ENCODE assay signal across 23 cellular contexts in the genomic region with DNA sequence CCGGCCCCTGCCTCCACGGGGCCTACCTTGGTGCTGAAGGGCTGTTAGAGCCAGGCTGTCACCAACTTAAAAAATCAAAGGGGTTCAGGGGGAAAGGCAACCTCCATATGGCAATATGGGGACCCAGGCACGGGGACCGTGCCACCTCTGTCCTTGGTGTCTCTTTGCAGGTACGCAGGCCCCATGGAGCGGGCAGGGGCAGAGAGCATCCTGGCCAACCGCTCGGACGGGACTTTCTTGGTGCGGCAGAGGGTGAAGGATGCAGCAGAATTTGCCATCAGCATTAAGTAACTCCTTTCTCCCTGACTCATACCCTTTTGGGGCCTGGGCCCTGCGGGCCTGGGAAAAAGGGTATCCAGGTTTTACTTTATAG. TPM values are rescaled to one million over a fixed set of nuclear protein-coding genes. Genes with fewer than 3 reads are reported as not detected.
DNase-seq lines count a peak whose midpoint lies in the region; ATAC-seq and TF ChIP-seq lines count a peak whose summit lies in the region.
"Had no signal": no experiment of that assay in that cellular context is flagged by ENCODE, and none has a peak within 500 bp of the region (broad histone marks: within the 10 kb centered on the region; RNA-seq: fewer than 3 reads in every experiment).

No MANE protein-coding gene starts in this region.

- no peaks in the 10 kb centered on the region for H3K36me3 ChIP-seq in PC-9 (ENCODE audit: low read depth)
- H3K36me3 ChIP-seq in neuronal stem cell (replicated peaks in 1 of 2; ENCODE audit: control insufficient read depth in 2 of 2, insufficient read depth in 2 of 2, low read length in 2 of 2) = no peaks in the 10 kb centered on the region
- H3K36me3 ChIP-seq in CD8-positive, alpha-beta memory T cell (ENCODE audit: insufficient read depth, low read length) = peaks cover 15% of the 10 kb centered on the region
- H3K36me3 ChIP-seq in hepatocyte (replicated peaks; ENCODE audit: insufficient read depth, low read depth) = no peaks in the 10 kb centered on the region

- no peak overlapping the region for H3K9ac ChIP-seq in neuronal stem cell (ENCODE audit: low read depth, low read length, poor library complexity)
- H3K9ac ChIP-seq: BLaER1, GM23248 had no signal

- no peak overlapping the region for H2BK120ac ChIP-seq in neuronal stem cell (ENCODE audit: low read depth, low read length)

- no peaks in the 10 kb centered on the region for H3K79me1 ChIP-seq in neuronal stem cell (ENCODE audit: low read depth, low read length)

- POLR2A ChIA-PET in activated naive CD8-positive, alpha-beta T cell treated with anti-CD3 and anti-CD28 coated beads, Interleukin-2, amount 10 ng/mL, durations not matched to agents 7 days and 5 days (lab: Charles Lee) = no interaction called here
- POLR2A ChIA-PET in PC-9 (lab: Charles Lee; ENCODE audit: unreplicated experiment) = interaction anchor here (0.7 kb wide), 1 partner anchor 682 kb away, joined by 3 read pairs; no protein-coding TSS in a partner anchor
- POLR2A ChIA-PET in CD8-positive, alpha-beta memory T cell (lab: Charles Lee) = no interaction called here

- H3K14ac ChIP-seq in neuronal stem cell (ENCODE audit: low read length) = no peak overlapping the region

- H3K4me2 ChIP-seq in PC-9 = peak overlapping the region; percentile 54
- no peak overlapping the region for H3K4me2 ChIP-seq in neuronal stem cell (ENCODE audit: insufficient read depth, low read length, poor library complexity, severe bottlenecking)
- H3K4me2 ChIP-seq in hepatocyte = no peak overlapping the region
- H3K4me2 ChIP-seq: BLaER1 had no signal

- H4K8ac ChIP-seq in neuronal stem cell (ENCODE audit: low read depth, low read length) = no peak overlapping the region

- no peaks in the 10 kb centered on the region for H3K9me3 ChIP-seq in PC-9 (ENCODE audit: insufficient read depth, low read depth)
- H3K9me3 ChIP-seq in neuronal stem cell (replicated peaks in 1 of 2; ENCODE audit: control insufficient read depth in 2 of 2, insufficient read depth in 1 of 2, low read depth in 1 of 2, low read length in 2 of 2) = peaks cover 0 to 3% of the 10 kb centered on the region in 2 donors
- no peaks in the 10 kb centered on the region for H3K9me3 ChIP-seq in CD8-positive, alpha-beta memory T cell (ENCODE audit: low read length)
- H3K9me3 ChIP-seq in hepatocyte (ENCODE audit: low read depth) = no peaks in the 10 kb centered on the region
- H3K9me3 ChIP-seq: BLaER1 had no signal

- no peak for TF ChIP-seq CTCF in PC-9 (conservative IDR thresholded peaks at IDR 0.05)
- no peak for TF ChIP-seq CTCF in hepatocyte (IDR thresholded peaks at IDR 0.05; ENCODE audit: poor library complexity)

- peak; percentile 11 for DNase-seq in activated naive CD8-positive, alpha-beta T cell treated with anti-CD3 and anti-CD28 coated beads, Interleukin-2, amount 10 ng/mL, durations not matched to agents 7 days and 5 days
- DNase-seq in activated naive CD8-positive, alpha-beta T cell treated with anti-CD3 and anti-CD28 coated beads, Interleukin-2, amount 50 U/mL, for 24 hours = no peak
- peak in 1 of 2 experiments; percentile 40 for DNase-seq in PC-9
- DNase-seq in neuronal stem cell (ENCODE audit: low spot score) = no peak
- no peak for DNase-seq in CD8-positive, alpha-beta memory T cell
- no peak for DNase-seq in hepatocyte (ENCODE audit: low spot score)
- DNase-seq: CD4-positive, CD25-positive, alpha-beta regulatory T cell; CD8-positive, alpha-beta T cell; DMS 273 treated with DMSO at 0.1 percent for 48 hours; DMS79; EL; GDM1; GM23248; H9 had no signal

- H3K4me1 ChIP-seq in PC-9 (replicated peaks; ENCODE audit: insufficient read depth) (peaks cover 16% of the 10 kb centered on the region), neuronal stem cell (ENCODE audit: control insufficient read depth in 2 of 2, insufficient read depth in 1 of 2, low read depth in 1 of 2, low read length in 2 of 2) (no peaks in the 10 kb centered on the region), hepatocyte (ENCODE audit: insufficient read depth) (no peaks in the 10 kb centered on the region)
- H3K4me1 ChIP-seq in CD8-positive, alpha-beta memory T cell (ENCODE audit: insufficient read depth, low read length) = no peaks in the 10 kb centered on the region
- H3K4me1 ChIP-seq: BLaER1 had no signal

- no peak overlapping the region for H3K27ac Mint-ChIP-seq in activated naive CD8-positive, alpha-beta T cell treated with anti-CD3 and anti-CD28 coated beads, Interleukin-2, amount 10 ng/mL, durations not matched to agents 7 days and 5 days
- H3K27ac Mint-ChIP-seq in activated naive CD8-positive, alpha-beta T cell treated with anti-CD3 and anti-CD28 coated beads, Interleukin-2, amount 50 U/mL, for 24 hours = no peak overlapping the region
- peak overlapping the region; percentile 3 for H3K27ac Mint-ChIP-seq in dendritic cell treated with granulocyte-macrophage colony-stimulating factor and Interleukin-4, amounts not matched to agents 40 ng/mL and 50 ng/mL, for 4 days
- H3K27ac Mint-ChIP-seq in CD8-positive, alpha-beta memory T cell = peak overlapping the region in 1 of 8 donors; percentile 33
- H3K27ac Mint-ChIP-seq: B cell; CD4-positive, CD25-positive, alpha-beta regulatory T cell; CD8-positive, alpha-beta T cell; H9 had no signal

- H4K91ac ChIP-seq in neuronal stem cell (ENCODE audit: low read depth, low read length, poor library complexity) = no peak overlapping the region

- no peak overlapping the region for H2BK12ac ChIP-seq in neuronal stem cell (ENCODE audit: low read length)

- H3K18ac ChIP-seq in neuronal stem cell (ENCODE audit: low read length) = no peak overlapping the region

- no peak overlapping the region for H2BK15ac ChIP-seq in neuronal stem cell (ENCODE audit: low read length)

- H3K36me3 Mint-ChIP-seq in activated naive CD8-positive, alpha-beta T cell treated with anti-CD3 and anti-CD28 coated beads, Interleukin-2, amount 10 ng/mL, durations not matched to agents 7 days and 5 days = peaks cover 21% of the 10 kb centered on the region
- H3K36me3 Mint-ChIP-seq in activated naive CD8-positive, alpha-beta T cell treated with anti-CD3 and anti-CD28 coated beads, Interleukin-2, amount 50 U/mL, for 24 hours (ENCODE audit: low read depth) = peaks cover 24% of the 10 kb centered on the region
- peaks cover 77% of the 10 kb centered on the region for H3K36me3 Mint-ChIP-seq in dendritic cell treated with granulocyte-macrophage colony-stimulating factor and Interleukin-4, amounts not matched to agents 40 ng/mL and 50 ng/mL, for 4 days (ENCODE audit: low read depth)
- H3K36me3 Mint-ChIP-seq in CD8-positive, alpha-beta memory T cell = peaks cover 0 to 63% (median 20%) of the 10 kb centered on the region in 3 donors

- H3K9me3 Mint-ChIP-seq in activated naive CD8-positive, alpha-beta T cell treated with anti-CD3 and anti-CD28 coated beads, Interleukin-2, amount 10 ng/mL, durations not matched to agents 7 days and 5 days = no peaks in the 10 kb centered on the region
- no peaks in the 10 kb centered on the region for H3K9me3 Mint-ChIP-seq in activated naive CD8-positive, alpha-beta T cell treated with anti-CD3 and anti-CD28 coated beads, Interleukin-2, amount 50 U/mL, for 24 hours
- no peaks in the 10 kb centered on the region for H3K9me3 Mint-ChIP-seq in dendritic cell treated with granulocyte-macrophage colony-stimulating factor and Interleukin-4, amounts not matched to agents 40 ng/mL and 50 ng/mL, for 4 days
- no peaks in the 10 kb centered on the region for H3K9me3 Mint-ChIP-seq in CD8-positive, alpha-beta memory T cell
- H3K9me3 Mint-ChIP-seq: CD4-positive, CD25-positive, alpha-beta regulatory T cell; CD8-positive, alpha-beta T cell had no signal

- no peak overlapping the region for H3K23ac ChIP-seq in neuronal stem cell (ENCODE audit: low read depth, low read length, poor library complexity)

- no peaks in the 10 kb centered on the region for H3K27me3 ChIP-seq in PC-9 (ENCODE audit: insufficient read depth, low read depth)
- no peaks in the 10 kb centered on the region for H3K27me3 ChIP-seq in neuronal stem cell (ENCODE audit: control insufficient read depth in 3 of 3, insufficient read depth in 3 of 3, low read depth in 1 of 3, low read length in 3 of 3)
- H3K27me3 ChIP-seq in CD8-positive, alpha-beta memory T cell (ENCODE audit: insufficient read depth, low read length, poor library complexity, severe bottlenecking) = no peaks in the 10 kb centered on the region
- H3K27me3 ChIP-seq in hepatocyte = no peaks in the 10 kb centered on the region
- H3K27me3 ChIP-seq: BLaER1 had no signal

- H3K27ac ChIP-seq in PC-9 = no peak overlapping the region
- no peak overlapping the region for H3K27ac ChIP-seq in neuronal stem cell (replicated peaks; ENCODE audit: low read length)
- no peak overlapping the region for H3K27ac ChIP-seq in CD8-positive, alpha-beta memory T cell (ENCODE audit: low read depth, low read length)
- no peak overlapping the region for H3K27ac ChIP-seq in hepatocyte
- H3K27ac ChIP-seq: 22Rv1, BLaER1, C4-2B, GM23248 had no signal

- H2AK5ac ChIP-seq in neuronal stem cell (ENCODE audit: low read depth, low read length) = no peak overlapping the region

- no peak for ATAC-seq in activated naive CD8-positive, alpha-beta T cell treated with anti-CD3 and anti-CD28 coated beads, Interleukin-2, amount 10 ng/mL, durations not matched to agents 7 days and 5 days (ENCODE audit: low read depth)
- no peak for ATAC-seq in activated naive CD8-positive, alpha-beta T cell treated with anti-CD3 and anti-CD28 coated beads, Interleukin-2, amount 50 U/mL, for 24 hours
- ATAC-seq in HG03439 (IDR thresholded peaks at IDR 0.05; ENCODE audit: unreplicated experiment) = no peak
- ATAC-seq: CD8-positive, alpha-beta T cell; GM12878; HCT116 had no signal

- H3K4me3 Mint-ChIP-seq in activated naive CD8-positive, alpha-beta T cell treated with anti-CD3 and anti-CD28 coated beads, Interleukin-2, amount 10 ng/mL, durations not matched to agents 7 days and 5 days = no peak overlapping the region
- no peak overlapping the region for H3K4me3 Mint-ChIP-seq in activated naive CD8-positive, alpha-beta T cell treated with anti-CD3 and anti-CD28 coated beads, Interleukin-2, amount 50 U/mL, for 24 hours
- no peak overlapping the region for H3K4me3 Mint-ChIP-seq in dendritic cell treated with granulocyte-macrophage colony-stimulating factor and Interleukin-4, amounts not matched to agents 40 ng/mL and 50 ng/mL, for 4 days
- H3K4me3 Mint-ChIP-seq in CD8-positive, alpha-beta memory T cell = no peak overlapping the region
- H3K4me3 Mint-ChIP-seq: B cell; CD4-positive, CD25-positive, alpha-beta regulatory T cell; CD8-positive, alpha-beta T cell; H9 had no signal

- H2BK5ac ChIP-seq in neuronal stem cell (ENCODE audit: low read length) = no peak overlapping the region

- no TSS peak for BruUV-seq in PC-9 (replicated peaks; lab: Mats Ljungman, UMichigan)

- no peaks in the 10 kb centered on the region for H3K4me1 Mint-ChIP-seq in activated naive CD8-positive, alpha-beta T cell treated with anti-CD3 and anti-CD28 coated beads, Interleukin-2, amount 10 ng/mL, durations not matched to agents 7 days and 5 days
- H3K4me1 Mint-ChIP-seq in activated naive CD8-positive, alpha-beta T cell treated with anti-CD3 and anti-CD28 coated beads, Interleukin-2, amount 50 U/mL, for 24 hours = peaks cover 2% of the 10 kb centered on the region
- no peaks in the 10 kb centered on the region for H3K4me1 Mint-ChIP-seq in dendritic cell treated with granulocyte-macrophage colony-stimulating factor and Interleukin-4, amounts not matched to agents 40 ng/mL and 50 ng/mL, for 4 days (ENCODE audit: low read depth)
- peaks cover 0 to 3% (median 0%) of the 10 kb centered on the region in 3 donors for H3K4me1 Mint-ChIP-seq in CD8-positive, alpha-beta memory T cell
- H3K4me1 Mint-ChIP-seq: B cell, H9 had no signal

- H4K20me1 ChIP-seq in PC-9 (ENCODE audit: insufficient read depth) = no peaks in the 10 kb centered on the region
- no peaks in the 10 kb centered on the region for H4K20me1 ChIP-seq in hepatocyte (ENCODE audit: insufficient read depth, poor library complexity, severe bottlenecking)

- no peak overlapping the region for H2AFZ ChIP-seq in PC-9
- peak overlapping the region; percentile 35 for H2AFZ ChIP-seq in neuronal stem cell (ENCODE audit: low read length)
- H2AFZ ChIP-seq in hepatocyte = no peak overlapping the region
- H2AFZ ChIP-seq: GM23248 had no signal

- no peak overlapping the region for H3K4me3 ChIP-seq in PC-9
- H3K4me3 ChIP-seq in neuronal stem cell (ENCODE audit: low read length in 2 of 2) = no peak overlapping the region
- no peak overlapping the region for H3K4me3 ChIP-seq in CD8-positive, alpha-beta memory T cell (ENCODE audit: low read length)
- no peak overlapping the region for H3K4me3 ChIP-seq in hepatocyte
- H3K4me3 ChIP-seq: BLaER1, GM12878, GM23248 had no signal

- no peak overlapping the region for H3K4ac ChIP-seq in neuronal stem cell (ENCODE audit: low read length)

- no peaks in the 10 kb centered on the region for H3K27me3 Mint-ChIP-seq in activated naive CD8-positive, alpha-beta T cell treated with anti-CD3 and anti-CD28 coated beads, Interleukin-2, amount 10 ng/mL, durations not matched to agents 7 days and 5 days
- no peaks in the 10 kb centered on the region for H3K27me3 Mint-ChIP-seq in activated naive CD8-positive, alpha-beta T cell treated with anti-CD3 and anti-CD28 coated beads, Interleukin-2, amount 50 U/mL, for 24 hours
- H3K27me3 Mint-ChIP-seq in dendritic cell treated with granulocyte-macrophage colony-stimulating factor and Interleukin-4, amounts not matched to agents 40 ng/mL and 50 ng/mL, for 4 days = no peaks in the 10 kb centered on the region
- H3K27me3 Mint-ChIP-seq in CD8-positive, alpha-beta memory T cell = no peaks in the 10 kb centered on the region
- H3K27me3 Mint-ChIP-seq: B cell; CD4-positive, CD25-positive, alpha-beta regulatory T cell had no signal

- H3K9me2 ChIP-seq in PC-9 (ENCODE audit: insufficient read depth) (no peaks in the 10 kb centered on the region), hepatocyte (replicated peaks; ENCODE audit: insufficient read depth) (no peaks in the 10 kb centered on the region)

- H3F3A ChIP-seq in PC-9 (ENCODE audit: insufficient read depth, low read depth) = peaks cover 13% of the 10 kb centered on the region; the same call in 1 of the 2 replicates

- intact Hi-C loops in PC-9 (cut with micrococcal nuclease; ENCODE audit: unreplicated experiment) = no loop called here
- intact Hi-C loops in dendritic cell treated with granulocyte-macrophage colony-stimulating factor and Interleukin-4, amounts not matched to agents 40 ng/mL and 50 ng/mL, for 4 days (cut with micrococcal nuclease) = no loop called here

- WGBS in neuronal stem cell (ENCODE audit: extremely low coverage in 2 of 2, insufficient read length in 2 of 2, insufficient replicate concordance in 1 of 2), 2 donors = no CpG with 5 or more reads among the region's 11 CpGs
- WGBS in hepatocyte (ENCODE audit: low lambda C conversion rate, missing lambda C conversion rate) = 94% methylated on average over 11 of the region's 11 CpGs

- CTCF ChIA-PET in PC-9 (lab: Charles Lee) = no interaction called here
- CTCF ChIA-PET in CD8-positive, alpha-beta memory T cell (lab: Charles Lee) = interaction anchor here (1.7 kb wide), 1 partner anchor 16 kb away, joined by 4 read pairs; no protein-coding TSS in a partner anchor

- H3K79me2 ChIP-seq in PC-9 (ENCODE audit: low read depth) = no peaks in the 10 kb centered on the region
- no peaks in the 10 kb centered on the region for H3K79me2 ChIP-seq in hepatocyte

RNA-seq across cellular contexts. Expression of a gene that starts 39.6 kb away (rescaled TPM):
- 1 to 10 TPM in 1 of 2 experiments, under 1 TPM in 1; 0.83 to 1.0 TPM for total RNA-seq in activated naive CD8-positive, alpha-beta T cell treated with anti-CD3 and anti-CD28 coated beads, Interleukin-2, amount 10 ng/mL, durations not matched to agents 7 days and 5 days
- not detected in 2 replicates for total RNA-seq in PC-9 (2021)
- polyA plus RNA-seq in neuronal stem cell (2013, experiment 1 of 2) = not detected
- polyA plus RNA-seq in neuronal stem cell (2013, experiment 2 of 2) = not detected
- under 1 TPM; 0.53 to 0.59 TPM for total RNA-seq in CD8-positive, alpha-beta memory T cell
- polyA plus RNA-seq in CD8-positive, alpha-beta memory T cell = 0.36 TPM
- not detected in 2 replicates for total RNA-seq in hepatocyte
- not detected in 2 replicates for polyA plus RNA-seq in hepatocyte
- total RNA-seq: B cell, GM23248, H9 had no signal
- polyA plus RNA-seq: AG04450, GM23248 had no signal
